Comparison of ENCODE assay signal across 24 cellular contexts in genomic region chr7:276230-276835, GRCh38. TPM values are rescaled to one million over a fixed set of nuclear protein-coding genes. Genes with fewer than 3 reads are reported as not detected.
DNase-seq lines count a peak whose midpoint lies in the region; ATAC-seq and TF ChIP-seq lines count a peak whose summit lies in the region.
"Had no signal": no experiment of that assay in that cellular context is flagged by ENCODE, and none has a peak within 500 bp of the region (broad histone marks: within the 10 kb centered on the region; RNA-seq: fewer than 3 reads in every experiment).

No MANE protein-coding gene starts in this region.

- H3K9me3 ChIP-seq in heart left ventricle (peaks cover 0 to 28% (median 6%) of the 10 kb centered on the region in 12 donors), heart right ventricle (peaks cover 0 to 34% (median 9%) of the 10 kb centered on the region in 11 donors), RWPE2 (ENCODE audit: severe bottlenecking) (no peaks in the 10 kb centered on the region), left lung (peaks cover 0 to 31% of the 10 kb centered on the region in 2 donors), spleen (peaks cover 3 to 61% (median 47%) of the 10 kb centered on the region in 8 donors)

- H3K4me1 ChIP-seq in heart left ventricle (no peaks in the 10 kb centered on the region), heart right ventricle (no peaks in the 10 kb centered on the region), RWPE2 (ENCODE audit: insufficient read depth, poor library complexity, severe bottlenecking) (no peaks in the 10 kb centered on the region), left lung (no peaks in the 10 kb centered on the region), spleen (no peaks in the 10 kb centered on the region)

- intact Hi-C loops in heart left ventricle (cut with DNase I) (no loop called here), heart right ventricle (cut with DNase I) (no loop called here), left lung (cut with DNase I) (no loop called here), spleen (cut with DNase I; ENCODE audit: low total_unique reads) (no loop called here)

- H3K27me3 ChIP-seq in heart left ventricle, result no peaks in the 10 kb centered on the region
- peaks cover 0 to 14% (median 6%) of the 10 kb centered on the region in 7 donors for H3K27me3 ChIP-seq in heart right ventricle
- H3K27me3 ChIP-seq in RWPE2 (ENCODE audit: insufficient read depth, poor library complexity, severe bottlenecking), result no peaks in the 10 kb centered on the region
- no peaks in the 10 kb centered on the region for H3K27me3 ChIP-seq in left lung
- H3K27me3 ChIP-seq in spleen (replicated peaks in 1 of 7), result peaks cover 0 to 20% (median 0%) of the 10 kb centered on the region in 7 donors
- H3K27me3 ChIP-seq: BLaER1 treated with 17β-estradiol and CSF1 and Interleukin-3, amounts not matched to agents 10 nM and 100 nM; MG63 had no signal

- TF ChIP-seq CTCF in heart left ventricle (IDR thresholded peaks at IDR 0.05), result no peak
- TF ChIP-seq CTCF in heart right ventricle (IDR thresholded peaks at IDR 0.05), result no peak
- no peak for TF ChIP-seq CTCF in RWPE2 (IDR thresholded peaks at IDR 0.05; ENCODE audit: poor library complexity, severe bottlenecking)
- TF ChIP-seq CTCF in left lung (IDR thresholded peaks at IDR 0.05), result no peak
- no peak for TF ChIP-seq CTCF in spleen (IDR thresholded peaks at IDR 0.05 in 8 of 11, conservative IDR thresholded peaks at IDR 0.05 in 3 of 11)

- WGBS in heart left ventricle, 4 donors, result 68 to 76% (median 73%) methylated on average over 6 to 10 of the region's 10 CpGs
- 70 to 72% methylated on average over 10 of the region's 10 CpGs for WGBS in heart right ventricle, 2 donors
- 55 to 85% (median 72%) methylated on average over 4 to 10 of the region's 10 CpGs for WGBS in spleen, 5 donors

- DNase-seq in heart left ventricle (peak in 3 of 5 donors; percentile 3 to 53 (median 4)), heart right ventricle (no peak), RWPE2 (ENCODE audit: low spot score) (peak; percentile 35), left lung (peak; percentile 13 to 43), spleen (peak; percentile 31), NCI-H1092 treated with DMSO at 0.1 percent for 48 hours (lab: John Stamatoyannopoulos, UW) (no peak)
- DNase-seq: CD4-positive, alpha-beta T cell; IMR-90; KG1; MG63; NCI-H1417; NCI-H1694; NCI-H2029 treated with DMSO at 0.1 percent for 48 hours; NCI-H2227 treated with DMSO at 0.1 percent for 48 hours; NCI-H526 treated with DMSO at 0.1 percent for 48 hours; PC-9; SHP77 treated with DMSO at 0.1 percent for 48 hours had no signal

- H3K36me3 ChIP-seq in heart left ventricle (no peaks in the 10 kb centered on the region), heart right ventricle (no peaks in the 10 kb centered on the region), RWPE2 (ENCODE audit: low read depth) (no peaks in the 10 kb centered on the region), left lung (no peaks in the 10 kb centered on the region), spleen (no peaks in the 10 kb centered on the region)
- H3K36me3 ChIP-seq: MG63 had no signal

- H3K4me3 ChIP-seq in heart left ventricle, result no peak overlapping the region
- no peak overlapping the region for H3K4me3 ChIP-seq in heart right ventricle
- no peak overlapping the region for H3K4me3 ChIP-seq in RWPE2 (ENCODE audit: severe bottlenecking)
- H3K4me3 ChIP-seq in left lung, result no peak overlapping the region
- no peak overlapping the region for H3K4me3 ChIP-seq in spleen
- H3K4me3 ChIP-seq: MG63, PC-9 had no signal

- no peak for ATAC-seq in heart left ventricle
- ATAC-seq in heart right ventricle, result no peak
- no peak for ATAC-seq in RWPE2 (ENCODE audit: low read depth)
- no peak for ATAC-seq in left lung
- ATAC-seq in GM19395 (IDR thresholded peaks at IDR 0.05; ENCODE audit: unreplicated experiment), result no peak
- ATAC-seq: HCT116 had no signal

- TF ChIP-seq POLR2A in heart left ventricle (IDR thresholded peaks at IDR 0.05) (no peak), spleen (IDR thresholded peaks at IDR 0.05) (no peak)

- H3K27ac ChIP-seq in heart left ventricle (no peak overlapping the region), heart right ventricle (no peak overlapping the region), RWPE2 (ENCODE audit: poor library complexity, severe bottlenecking) (no peak overlapping the region), left lung (no peak overlapping the region), spleen (no peak overlapping the region)
- H3K27ac ChIP-seq: BLaER1 treated with 17β-estradiol and CSF1 and Interleukin-3, amounts not matched to agents 10 nM and 100 nM; PC-9 had no signal

RNA-seq across cellular contexts. Expression of gene FOXL3, which starts 13.6 kb away (rescaled TPM):
- not detected for total RNA-seq in heart left ventricle
- polyA plus RNA-seq in heart left ventricle, result not detected
- total RNA-seq in heart right ventricle, result not detected
- polyA plus RNA-seq in heart right ventricle, result not detected
- not detected for total RNA-seq in left lung
- not detected for total RNA-seq in spleen
- not detected for polyA plus RNA-seq in spleen
- total RNA-seq: CD4-positive, alpha-beta T cell; H4; IMR-90; NCI-H460; PC-9; RPMI7951 had no signal
- polyA plus RNA-seq: AG04450, IMR-90 had no signal

Comparison
In these comparisons a context has a peak if more than half of its experiments do, and no peak if none do; other contexts are left out.
1. DNase-seq: peak in heart left ventricle (3 of 5), RWPE2 (single experiment), left lung (2 of 2) and spleen (single experiment); none in heart right ventricle (0 of 2) and NCI-H1092 treated with DMSO at 0.1 percent for 48 hours (single experiment).